ENCODE assay signal across 8 cellular contexts in the genomic region with DNA sequence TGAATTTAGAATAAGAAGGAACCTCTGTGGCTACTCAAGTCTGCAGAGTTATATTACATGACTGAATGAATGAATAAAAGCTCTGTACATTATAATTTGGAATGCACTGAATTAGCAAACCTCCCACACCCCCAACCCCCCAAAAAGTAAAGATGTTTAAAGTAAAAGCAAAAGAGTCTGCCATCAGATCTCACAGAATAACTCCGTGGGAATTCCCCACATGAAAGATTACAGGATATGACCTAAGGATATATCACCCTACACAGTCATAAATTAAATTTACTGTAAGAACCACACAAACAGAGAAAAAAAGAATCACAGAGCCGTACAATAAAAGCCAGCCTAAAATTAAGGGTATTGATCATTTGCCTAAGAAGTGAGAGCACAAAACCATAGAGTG.
DNase-seq lines count a peak whose midpoint lies in the region; FAIRE-seq and TF ChIP-seq lines count a peak whose summit lies in the region.

No MANE protein-coding gene starts in this region.

- DNase-seq in activated T-cell treated with anti-CD3 and anti-CD28 coated beads for 24 hours (ENCODE audit: low read depth) (peak; percentile 28), bronchial epithelial cell (ENCODE audit: low read depth) (peak; percentile 88), NCI-H1694 treated with DMSO at 0.1 percent for 48 hours (lab: John Stamatoyannopoulos, UW) (no peak), posterior vena cava (ENCODE audit: low spot score) (no peak)
- DNase-seq in activated T-cell treated with anti-CD3 and anti-CD28 coated beads, Interleukin-2, amount 50 U/mL, for 1 hour = no peak
- DNase-seq in Jurkat, Clone E6-1 (ENCODE audit: low read depth, low spot score) = peak; percentile 45
- DNase-seq in stimulated activated naive CD4-positive, alpha-beta T cell treated with Interleukin-2 at 50 U/mL for 16 hours (lab: John Stamatoyannopoulos, UW) = peak; percentile 37
- no peak for DNase-seq in effector CD4-positive, alpha-beta T cell

- no peak for TF ChIP-seq CTCF in bronchial epithelial cell (IDR thresholded peaks at IDR 0.05; ENCODE audit: insufficient read depth, low read length, severe bottlenecking)

- no peak overlapping the region for H3K4me3 ChIP-seq in Jurkat, Clone E6-1 (ENCODE audit: low read length)
- no peak overlapping the region for H3K4me3 ChIP-seq in bronchial epithelial cell (ENCODE audit: low read depth, low read length)

- intact Hi-C loops in posterior vena cava (cut with DNase I) = no loop called here

- H3K36me3 ChIP-seq in bronchial epithelial cell (ENCODE audit: control insufficient read depth, insufficient read depth, low read length) = no peaks in the 10 kb centered on the region

- no peaks in the 10 kb centered on the region for H3K27me3 ChIP-seq in bronchial epithelial cell (ENCODE audit: control insufficient read depth, insufficient read depth, low read length)

- no peak for FAIRE-seq in bronchial epithelial cell (lab: Jason Lieb, UNC)

Comparison
In these comparisons a context has a peak if more than half of its experiments do, and no peak if none do; other contexts are left out.
1. DNase-seq: peak in activated T-cell treated with anti-CD3 and anti-CD28 coated beads for 24 hours (single experiment), Jurkat, Clone E6-1 (single experiment), bronchial epithelial cell (single experiment) and stimulated activated naive CD4-positive, alpha-beta T cell treated with Interleukin-2 at 50 U/mL for 16 hours (single experiment); none in activated T-cell treated with anti-CD3 and anti-CD28 coated beads, Interleukin-2, amount 50 U/mL, for 1 hour (single experiment), NCI-H1694 treated with DMSO at 0.1 percent for 48 hours (single experiment), effector CD4-positive, alpha-beta T cell (single experiment) and posterior vena cava (single experiment).